In genomic region chr20:5657873-5658200, GRCh38 we compare ENCODE assay signal across 14 cellular contexts. TPM values are rescaled to one million over a fixed set of nuclear protein-coding genes. Genes with fewer than 3 reads are reported as not detected.
DNase-seq lines count a peak whose midpoint lies in the region; ATAC-seq and TF ChIP-seq lines count a peak whose summit lies in the region.
"Had no signal": no experiment of that assay in that cellular context is flagged by ENCODE, and none has a peak within 500 bp of the region (broad histone marks: within the 10 kb centered on the region; RNA-seq: fewer than 3 reads in every experiment).

No MANE protein-coding gene starts in this region.

- no peaks in the 10 kb centered on the region for H3K36me3 ChIP-seq in RWPE2 (ENCODE audit: low read depth)
- no peaks in the 10 kb centered on the region for H3K36me3 ChIP-seq in sigmoid colon
- H3K36me3 ChIP-seq in aorta (ENCODE audit: control insufficient read depth in 1 of 2, insufficient read depth in 2 of 2, low read length in 1 of 2), result no peaks in the 10 kb centered on the region

- peak overlapping the region in 1 of 2 donors; percentile 31 for H3K4me3 Mint-ChIP-seq in CD14-positive monocyte
- H3K4me3 Mint-ChIP-seq in activated naive CD8-positive, alpha-beta T cell treated with anti-CD3 and anti-CD28 coated beads for 36 hours, result no peak overlapping the region
- H3K4me3 Mint-ChIP-seq: activated T-helper 17 cell treated with anti-CD3 and anti-CD28 coated beads, Interleukin-2, amount 50 U/mL, for 72 hours; CD4-positive, alpha-beta T cell had no signal

- intact Hi-C loops in CD14-positive monocyte (cut with micrococcal nuclease) (loop anchor here in 1 of 2 donors (2.0 kb wide), 3 partner anchors 15 to 31 kb away; no protein-coding TSS in a partner anchor), sigmoid colon (cut with DNase I) (loop anchor here (2.0 to 5.0 kb wide), 2 partner anchors 74 to 93 kb away; partner anchors contain the start of gene SHLD1), aorta (cut with DNase I) (no loop called here)

- peaks cover 83% of the 10 kb centered on the region for H3K4me1 Mint-ChIP-seq in CD14-positive monocyte
- H3K4me1 Mint-ChIP-seq in activated naive CD8-positive, alpha-beta T cell treated with anti-CD3 and anti-CD28 coated beads for 36 hours, result peaks cover 23% of the 10 kb centered on the region

- H3K27me3 Mint-ChIP-seq in CD14-positive monocyte (ENCODE audit: low read depth in 3 of 3), result peaks cover 0 to 2% (median 0%) of the 10 kb centered on the region in 3 donors
- H3K27me3 Mint-ChIP-seq in activated naive CD8-positive, alpha-beta T cell treated with anti-CD3 and anti-CD28 coated beads for 36 hours, result no peaks in the 10 kb centered on the region
- H3K27me3 Mint-ChIP-seq: activated T-helper 17 cell treated with anti-CD3 and anti-CD28 coated beads, Interleukin-2, amount 50 U/mL, for 72 hours; CD4-positive, alpha-beta T cell; progenitor cell of endocrine pancreas had no signal

- peak overlapping the region; percentile 99 for H3K27ac ChIP-seq in RWPE2 (ENCODE audit: poor library complexity, severe bottlenecking)
- peak overlapping the region; percentile 82 to 92 (median 88) for H3K27ac ChIP-seq in sigmoid colon
- no peak overlapping the region for H3K27ac ChIP-seq in aorta (ENCODE audit: low read depth in 1 of 2, low read length in 2 of 2)

- H3K9me3 ChIP-seq in RWPE2 (ENCODE audit: severe bottlenecking) (no peaks in the 10 kb centered on the region), sigmoid colon (no peaks in the 10 kb centered on the region), aorta (ENCODE audit: control insufficient read depth, low read length) (no peaks in the 10 kb centered on the region)

- no peaks in the 10 kb centered on the region for H3K27me3 ChIP-seq in RWPE2 (ENCODE audit: insufficient read depth, poor library complexity, severe bottlenecking)
- no peaks in the 10 kb centered on the region for H3K27me3 ChIP-seq in sigmoid colon
- no peaks in the 10 kb centered on the region for H3K27me3 ChIP-seq in aorta (ENCODE audit: control insufficient read depth in 1 of 2, insufficient read depth in 2 of 2, low read length in 1 of 2)

- peak overlapping the region; percentile 90 to 100 (median 100) for H3K27ac Mint-ChIP-seq in CD14-positive monocyte
- no peak overlapping the region for H3K27ac Mint-ChIP-seq in activated naive CD8-positive, alpha-beta T cell treated with anti-CD3 and anti-CD28 coated beads for 36 hours
- H3K27ac Mint-ChIP-seq: activated T-helper 17 cell treated with anti-CD3 and anti-CD28 coated beads, Interleukin-2, amount 50 U/mL, for 72 hours; CD4-positive, alpha-beta T cell; progenitor cell of endocrine pancreas had no signal

- no peak for TF ChIP-seq POLR2A in sigmoid colon (IDR thresholded peaks at IDR 0.05)

- TF ChIP-seq CTCF in CD14-positive monocyte (IDR thresholded peaks at IDR 0.05) (no peak), RWPE2 (IDR thresholded peaks at IDR 0.05; ENCODE audit: poor library complexity, severe bottlenecking) (no peak), fibroblast of villous mesenchyme (IDR thresholded peaks at IDR 0.05; ENCODE audit: insufficient read depth, low read depth, low read length) (no peak), sigmoid colon (IDR thresholded peaks at IDR 0.05) (no peak)

- H3K4me3 ChIP-seq in RWPE2 (ENCODE audit: severe bottlenecking) (no peak overlapping the region), fibroblast of villous mesenchyme (ENCODE audit: low read depth, low read length) (peak overlapping the region; percentile 9), sigmoid colon (no peak overlapping the region), aorta (ENCODE audit: low read length in 2 of 2) (no peak overlapping the region)

- TF ChIP-seq EP300 in sigmoid colon (IDR thresholded peaks at IDR 0.05), result no peak

- DNase-seq in CD14-positive monocyte (ENCODE audit: low spot score) (no peak), RWPE2 (ENCODE audit: low spot score) (no peak), fibroblast of villous mesenchyme (ENCODE audit: low read depth) (no peak), sigmoid colon (no peak), aorta (no peak)
- no peak for DNase-seq in activated naive CD4-positive, alpha-beta T cell treated with anti-CD3 and anti-CD28 coated beads, Interleukin-2, amount 50 U/mL, for 16 hours
- DNase-seq in activated naive CD8-positive, alpha-beta T cell treated with anti-CD3 and anti-CD28 coated beads for 36 hours, result no peak
- DNase-seq: activated CD4-positive, alpha-beta T cell treated with anti-CD3 and anti-CD28 coated beads, Interleukin-2, amount 50 U/mL, for 48 hours; CD4-positive, alpha-beta T cell; MM.1S; stimulated activated naive CD8-positive, alpha-beta T cell treated with anti-CD3 and anti-CD28 coated beads, Interleukin-15, Interleukin-2, amounts not matched to agents 100 U/mL and 50 U/mL, for 24 hours had no signal

- H3K9me3 Mint-ChIP-seq in CD14-positive monocyte, result peaks cover 0 to 2% (median 0%) of the 10 kb centered on the region in 7 donors
- H3K9me3 Mint-ChIP-seq in activated naive CD8-positive, alpha-beta T cell treated with anti-CD3 and anti-CD28 coated beads for 36 hours, result peaks cover 1% of the 10 kb centered on the region
- H3K9me3 Mint-ChIP-seq: activated T-helper 17 cell treated with anti-CD3 and anti-CD28 coated beads, Interleukin-2, amount 50 U/mL, for 72 hours; CD4-positive, alpha-beta T cell had no signal

- H3K4me1 ChIP-seq in RWPE2 (ENCODE audit: insufficient read depth, poor library complexity, severe bottlenecking) (peaks cover 59% of the 10 kb centered on the region), sigmoid colon (peaks cover 0 to 46% (median 43%) of the 10 kb centered on the region in 4 donors), aorta (ENCODE audit: control insufficient read depth in 1 of 2, insufficient read depth in 2 of 2, low read length in 2 of 2) (peaks cover 0 to 7% of the 10 kb centered on the region in 2 donors)

- ATAC-seq in RWPE2 (ENCODE audit: low read depth), result no peak
- no peak for ATAC-seq in aorta (ENCODE audit: low FRiP score)
- ATAC-seq in GM21526 (IDR thresholded peaks at IDR 0.05; ENCODE audit: low FRiP score, unreplicated experiment), result no peak
- ATAC-seq: activated T-helper 17 cell treated with anti-CD3 and anti-CD28 coated beads, Interleukin-2, amount 50 U/mL, for 72 hours; stimulated activated naive CD8-positive, alpha-beta T cell treated with anti-CD3 and anti-CD28 coated beads, Interleukin-15, Interleukin-2, amounts not matched to agents 100 U/mL and 50 U/mL, for 24 hours had no signal

- peaks cover 0 to 3% of the 10 kb centered on the region in 2 donors for H3K36me3 Mint-ChIP-seq in CD14-positive monocyte
- H3K36me3 Mint-ChIP-seq in activated naive CD8-positive, alpha-beta T cell treated with anti-CD3 and anti-CD28 coated beads for 36 hours, result no peaks in the 10 kb centered on the region

RNA-seq across cellular contexts. Expression of gene GPCPD1, which starts 47.0 kb away (rescaled TPM):
- polyA plus RNA-seq in CD14-positive monocyte (10 to 100 TPM; 46.8 to 78.9 TPM), sigmoid colon (10 to 100 TPM in 1 of 3 donors, 1 to 10 TPM in 2; 6.0 to 17.0 (median 6.9) TPM), aorta (10 to 100 TPM in 1 of 2 donors, 1 to 10 TPM in 1; 5.9 to 16.4 TPM)
- total RNA-seq in fibroblast of villous mesenchyme (10.3 and 13.0 TPM in 2 replicates), sigmoid colon (10 to 100 TPM; 15.2 to 22.1 (median 15.8) TPM), aorta (10 to 100 TPM; 37.8 to 55.5 TPM)
- total RNA-seq in activated naive CD8-positive, alpha-beta T cell treated with anti-CD3 and anti-CD28 coated beads for 36 hours, result 10 to 100 TPM; 23.7 to 24.3 TPM

Comparison
In these comparisons a context has a peak if more than half of its experiments do, and no peak if none do; other contexts are left out.
1. H3K27ac ChIP-seq: peak in RWPE2 (single experiment) and sigmoid colon (4 of 4); none in aorta (0 of 2).